Comparison of ENCODE assay signal across 8 cellular contexts in genomic region chr12:8696402-8697100, GRCh38. TPM values are rescaled to one million over a fixed set of nuclear protein-coding genes. Genes with fewer than 3 reads are reported as not detected.
DNase-seq lines count a peak whose midpoint lies in the region; ATAC-seq and TF ChIP-seq lines count a peak whose summit lies in the region.

No MANE protein-coding gene starts in this region.

- H3K4me1 Mint-ChIP-seq in Caco-2 (ENCODE audit: low read depth, unreplicated experiment) (peaks cover 13% of the 10 kb centered on the region), endodermal cell (peaks cover 49% of the 10 kb centered on the region)

- H3K27ac ChIP-seq in endodermal cell (ENCODE audit: low read depth, low read length) = no peak overlapping the region

- H3K4me3 Mint-ChIP-seq in Caco-2 (ENCODE audit: unreplicated experiment) (peak overlapping the region; percentile 95), endodermal cell (peak overlapping the region; percentile 88)

- POLR2A ChIA-PET in Caco-2 (lab: Charles Lee) = no interaction called here

- 0 out of 2 replicates have a peak, but pooled peaks cover 6% of the 10 kb centered on the region for H3K4me1 ChIP-seq in Caco-2
- peaks cover 2% of the 10 kb centered on the region for H3K4me1 ChIP-seq in NT2/D1 (ENCODE audit: insufficient read depth, insufficient read length)
- H3K4me1 ChIP-seq in endodermal cell (ENCODE audit: control insufficient read depth, insufficient read depth, low read length) = peaks cover 2% of the 10 kb centered on the region
- peaks cover 35% of the 10 kb centered on the region for H3K4me1 ChIP-seq in neuron (ENCODE audit: insufficient read depth, low read length)

- H3K4me3 ChIP-seq in Caco-2 (ENCODE audit: low read depth, low read length) (peak overlapping the region; percentile 76), NT2/D1 (ENCODE audit: insufficient read length, low read depth) (peak overlapping the region; percentile 94), endodermal cell (ENCODE audit: low read length) (peak overlapping the region; percentile 92), neuron (ENCODE audit: low read length) (peak overlapping the region; percentile 87)

- H3K9ac ChIP-seq in NT2/D1 (ENCODE audit: insufficient read length, low read depth) (peak overlapping the region; percentile 76), endodermal cell (ENCODE audit: extremely low read depth, low read length, poor library complexity, severe bottlenecking) (peak overlapping the region; percentile 94)

- ATAC-seq in HG02759 (IDR thresholded peaks at IDR 0.05; ENCODE audit: unreplicated experiment) (no peak), GM19351 (IDR thresholded peaks at IDR 0.05; ENCODE audit: unreplicated experiment) (no peak)

- H3K27ac Mint-ChIP-seq in Caco-2 (ENCODE audit: unreplicated experiment) = peak overlapping the region; percentile 41
- H3K27ac Mint-ChIP-seq in endodermal cell = peak overlapping the region; percentile 96

- DNase-seq in Caco-2 (no peak), NT2/D1 (ENCODE audit: low read depth, low spot score) (no peak), endodermal cell (no peak), midbrain (lab: John Stamatoyannopoulos, UW) (no peak)
- DNase-seq in activated effector memory CD4-positive, alpha-beta T cell treated with Interleukin-2 at 50 U/mL for 16 hours = no peak

- no TSS peak for BruUV-seq in Caco-2 (replicated peaks; lab: Mats Ljungman, UMichigan)

- CTCF ChIA-PET in Caco-2 (lab: Charles Lee) = interaction anchor here (0.6 kb wide), 1 partner anchor 12 kb away, joined by 3 read pairs; no protein-coding TSS in a partner anchor

- H2AFZ ChIP-seq in neuron (ENCODE audit: low read depth, low read length) = peak overlapping the region; percentile 97

- no peaks in the 10 kb centered on the region for H3K9me3 Mint-ChIP-seq in Caco-2 (ENCODE audit: unreplicated experiment)
- H3K9me3 Mint-ChIP-seq in endodermal cell = no peaks in the 10 kb centered on the region

- WGBS in endodermal cell (ENCODE audit: insufficient coverage in 1 of 2, insufficient read length in 1 of 2), 2 experiments = 48 to 50% methylated on average over 2 to 6 of the region's 7 CpGs

- H3K36me3 Mint-ChIP-seq in Caco-2 (ENCODE audit: insufficient read depth, unreplicated experiment) = peaks cover 6% of the 10 kb centered on the region
- H3K36me3 Mint-ChIP-seq in endodermal cell (ENCODE audit: low read depth) = peaks cover 13% of the 10 kb centered on the region

- intact Hi-C loops in Caco-2 (cut with micrococcal nuclease; ENCODE audit: unreplicated experiment) = no loop called here

- no peak for TF ChIP-seq CTCF in Caco-2 (IDR thresholded peaks at IDR 0.05; ENCODE audit: insufficient read depth in 1 of 2, low read depth in 1 of 2, low read length in 1 of 2, severe bottlenecking in 1 of 2, unreplicated experiment in 1 of 2)
- no peak for TF ChIP-seq CTCF in endodermal cell (conservative IDR thresholded peaks at IDR 0.05)

- H3K36me3 ChIP-seq in Caco-2 (ENCODE audit: control insufficient read depth, insufficient read depth, low read length) = no peaks in the 10 kb centered on the region
- H3K36me3 ChIP-seq in NT2/D1 (ENCODE audit: insufficient read depth, insufficient read length, low read length) = peaks cover 16% of the 10 kb centered on the region
- peaks cover 15% of the 10 kb centered on the region for H3K36me3 ChIP-seq in endodermal cell (ENCODE audit: control insufficient read depth, insufficient read depth, low read length)
- H3K36me3 ChIP-seq in neuron (ENCODE audit: insufficient read depth, low read length) = peaks cover 12% of the 10 kb centered on the region

- H3K27me3 ChIP-seq in Caco-2 (replicated peaks; ENCODE audit: control insufficient read depth, insufficient read depth, low read length) (no peaks in the 10 kb centered on the region), NT2/D1 (ENCODE audit: insufficient read depth, insufficient read length) (no peaks in the 10 kb centered on the region), endodermal cell (ENCODE audit: control insufficient read depth, insufficient read depth, low read length, poor library complexity, severe bottlenecking) (no peaks in the 10 kb centered on the region), neuron (ENCODE audit: insufficient read depth, low read length) (no peaks in the 10 kb centered on the region)

- H3K27me3 Mint-ChIP-seq in Caco-2 (ENCODE audit: insufficient read depth, unreplicated experiment) (peaks cover 38% of the 10 kb centered on the region), endodermal cell (ENCODE audit: insufficient read depth) (no peaks in the 10 kb centered on the region)

- H3K9me3 ChIP-seq in Caco-2 (no peaks in the 10 kb centered on the region), NT2/D1 (ENCODE audit: insufficient read depth, low read length) (no peaks in the 10 kb centered on the region), endodermal cell (ENCODE audit: control insufficient read depth, low read length) (no peaks in the 10 kb centered on the region), neuron (ENCODE audit: low read length) (no peaks in the 10 kb centered on the region)

RNA-seq across cellular contexts. Expression of gene RIMKLB, which starts 1.2 kb away (rescaled TPM):
- total RNA-seq in Caco-2 (2022) = 3.3 and 3.6 TPM in 2 replicates
- total RNA-seq in endodermal cell = 100 to 1,000 TPM in 1 of 2 donors, 10 to 100 TPM in 1; 85.3 to 180 TPM
- polyA plus RNA-seq in endodermal cell (2013, experiment 1 of 2) = 95.9 TPM
- 78.5 TPM for polyA plus RNA-seq in endodermal cell (2013, experiment 2 of 2)

RNA-seq across cellular contexts. Expression of gene MFAP5, which starts 33.9 kb away (rescaled TPM):
- total RNA-seq in Caco-2 (2022) (0.61 and 1.00 TPM in 2 replicates), endodermal cell (under 1 TPM in 1 of 2 donors, not detected in 1; 0.44 TPM)
- 0.46 TPM for polyA plus RNA-seq in endodermal cell (2013, experiment 1 of 2)
- 0.66 TPM for polyA plus RNA-seq in endodermal cell (2013, experiment 2 of 2)

Comparison
In these comparisons a context has a peak if more than half of its experiments do, and no peak if none do; other contexts are left out.
1. RNA of gene RIMKLB, which starts 1.2 kb away (total RNA-seq): 85.3 to 180 TPM in endodermal cell; 3.3 to 3.6 TPM in Caco-2; every median in the first group is over 10 times any median in the second.
2. Peak in every context shown above with its lines, with median percentiles within 50 percentile points of each other: H3K4me3 ChIP-seq.